In genomic region chr19:38233740-38234251, GRCh38 we compare ENCODE assay signal across 8 cellular contexts. TPM values are rescaled to one million over a fixed set of nuclear protein-coding genes. Genes with fewer than 3 reads are reported as not detected.
DNase-seq lines count a peak whose midpoint lies in the region; ATAC-seq, FAIRE-seq and TF ChIP-seq lines count a peak whose summit lies in the region.

No MANE protein-coding gene starts in this region.

- H3K36me3 ChIP-seq in SJSA1 = no peaks in the 10 kb centered on the region

- FAIRE-seq in D721Med (lab: Jason Lieb, UNC) (no peak), urothelium cell line (lab: Jason Lieb, UNC) (no peak)

- peaks cover 4% of the 10 kb centered on the region; the same call in 1 of the 2 replicates for H3K4me1 ChIP-seq in SJSA1 (replicated peaks)

- no peaks in the 10 kb centered on the region for H3K27me3 ChIP-seq in SJSA1 (replicated peaks)

- ATAC-seq in HG03432 (IDR thresholded peaks at IDR 0.05; ENCODE audit: unreplicated experiment) = no peak

- TF ChIP-seq CTCF in D721Med (IDR thresholded peaks at IDR 0.05; ENCODE audit: insufficient read depth, missing control alignments) = peak; percentile 84

- no peak overlapping the region for H3K27ac ChIP-seq in SJSA1

- in situ Hi-C loops in KBM-7 (cut with MboI; ENCODE audit: low pct_unique_long_range_greater_than_20kb, low sequenced_read_pairs) = no loop called here

- intact Hi-C loops in posterior cingulate gyrus (cut with DNase I) = loop anchor here (2.0 kb wide), 1 partner anchor 101 kb away; the partner anchor contains the start of gene CATSPERG

- no peak overlapping the region for H3K4me3 ChIP-seq in SJSA1

- no peaks in the 10 kb centered on the region for H3K9me3 ChIP-seq in SJSA1 (replicated peaks)

- DNase-seq in D721Med (ENCODE audit: insufficient read length, low spot score) (peak; percentile 94), KBM-7 (peak; percentile 79), SJSA1 (ENCODE audit: low read depth in 1 of 2, low spot score in 2 of 2) (peak; percentile 46 to 74), glomerular visceral epithelial cell (ENCODE audit: extremely low spot score) (peak; percentile 72), posterior cingulate gyrus (peak; percentile 61 to 97 (median 87)), urothelium cell line (ENCODE audit: low spot score) (peak; percentile 80)
- DNase-seq in activated gamma-delta T cell treated with anti-CD3 and anti-CD28 coated beads, Interleukin-2, amount 50 U/mL, for 16 hours (ENCODE audit: low read depth) = peak; percentile 63

RNA-seq across cellular contexts. Expression of gene DPF1, which starts 9.8 kb away (rescaled TPM):
- 10.5 and 10.6 TPM in 2 replicates for total RNA-seq in SJSA1 (2014; rRNA removed; shearing (Covaris generic))

RNA-seq across cellular contexts. Expression of gene PPP1R14A, which starts 22.4 kb away (rescaled TPM):
- not detected in 2 replicates for total RNA-seq in SJSA1 (2014; rRNA removed; shearing (Covaris generic))

RNA-seq across cellular contexts. Expression of gene SPINT2, which starts 30.6 kb away (rescaled TPM):
- not detected in 2 replicates for total RNA-seq in SJSA1 (2014; rRNA removed; shearing (Covaris generic))
